Comparison of ENCODE assay signal across 28 cellular contexts in genomic region chr3:33868309-33868708, GRCh38.
DNase-seq lines count a peak whose midpoint lies in the region; ATAC-seq and TF ChIP-seq lines count a peak whose summit lies in the region.
"Had no signal": no experiment of that assay in that cellular context is flagged by ENCODE, and none has a peak within 500 bp of the region (broad histone marks: within the 10 kb centered on the region; RNA-seq: fewer than 3 reads in every experiment).

No MANE protein-coding gene starts in this region.

- H3K9me3 Mint-ChIP-seq in natural killer cell (no peaks in the 10 kb centered on the region), T-cell (no peaks in the 10 kb centered on the region), memory B cell (no peaks in the 10 kb centered on the region), glutamatergic neuron (ENCODE audit: unreplicated experiment) (no peaks in the 10 kb centered on the region)
- no peaks in the 10 kb centered on the region for H3K9me3 Mint-ChIP-seq in natural killer cell treated with Interleukin-12 subunit alpha and Interleukin-12 subunit beta and Interleukin-15 and Interleukin-18, amount 100 ng/mL, for 72 hours
- H3K9me3 Mint-ChIP-seq: activated CD4-positive, alpha-beta T cell treated with anti-CD3 and anti-CD28 coated beads, Interleukin-2, amount 10 ng/mL, durations not matched to agents 24 days and 14 days; dendritic cell treated with granulocyte-macrophage colony-stimulating factor and Interleukin-4, amounts not matched to agents 40 ng/mL and 50 ng/mL, for 4 days had no signal

- ATAC-seq in natural killer cell (no peak), T-cell (replicated peaks in 1 of 4) (no peak), memory B cell (ENCODE audit: low read depth) (no peak), GM18498 (IDR thresholded peaks at IDR 0.05; ENCODE audit: unreplicated experiment) (no peak)
- no peak for ATAC-seq in natural killer cell treated with Interleukin-12 subunit alpha and Interleukin-12 subunit beta and Interleukin-15 and Interleukin-18, amount 100 ng/mL, for 72 hours
- ATAC-seq: heart right ventricle, left ventricle myocardium superior, psoas muscle had no signal

- no peak overlapping the region for H3K4me3 ChIP-seq in dorsolateral prefrontal cortex
- H3K4me3 ChIP-seq: BLaER1, esophagus muscularis mucosa, heart right ventricle, Peyer's patch, psoas muscle, upper lobe of left lung had no signal

- H3K36me3 Mint-ChIP-seq in natural killer cell (peaks cover 17% of the 10 kb centered on the region), T-cell (peaks cover 37% of the 10 kb centered on the region), memory B cell (peaks cover 16% of the 10 kb centered on the region), glutamatergic neuron (ENCODE audit: unreplicated experiment) (peaks cover 6% of the 10 kb centered on the region)
- peaks cover 4% of the 10 kb centered on the region for H3K36me3 Mint-ChIP-seq in natural killer cell treated with Interleukin-12 subunit alpha and Interleukin-12 subunit beta and Interleukin-15 and Interleukin-18, amount 100 ng/mL, for 72 hours

- TF ChIP-seq CTCF in natural killer cell (IDR thresholded peaks at IDR 0.05) (no peak), glutamatergic neuron (IDR thresholded peaks at IDR 0.05; ENCODE audit: partially characterized antibody, unreplicated experiment) (no peak), dorsolateral prefrontal cortex (IDR thresholded peaks at IDR 0.05 in 54 of 56, conservative IDR thresholded peaks at IDR 0.05 in 2 of 56; ENCODE audit: low read depth in 1 of 56, partially characterized antibody in 56 of 56) (no peak)

- H3K4me1 Mint-ChIP-seq in natural killer cell, result no peaks in the 10 kb centered on the region
- no peaks in the 10 kb centered on the region for H3K4me1 Mint-ChIP-seq in natural killer cell treated with Interleukin-12 subunit alpha and Interleukin-12 subunit beta and Interleukin-15 and Interleukin-18, amount 100 ng/mL, for 72 hours (ENCODE audit: low read depth in 2 of 2)
- H3K4me1 Mint-ChIP-seq in T-cell, result no peaks in the 10 kb centered on the region
- H3K4me1 Mint-ChIP-seq in memory B cell, result no peaks in the 10 kb centered on the region
- H3K4me1 Mint-ChIP-seq in glutamatergic neuron (ENCODE audit: low read depth, unreplicated experiment), result peaks cover 5% of the 10 kb centered on the region

- H3K27me3 Mint-ChIP-seq in natural killer cell (ENCODE audit: low read depth in 2 of 2) (no peaks in the 10 kb centered on the region), T-cell (no peaks in the 10 kb centered on the region), memory B cell (no peaks in the 10 kb centered on the region), glutamatergic neuron (ENCODE audit: unreplicated experiment) (no peaks in the 10 kb centered on the region)
- H3K27me3 Mint-ChIP-seq in natural killer cell treated with Interleukin-12 subunit alpha and Interleukin-12 subunit beta and Interleukin-15 and Interleukin-18, amount 100 ng/mL, for 72 hours, result no peaks in the 10 kb centered on the region
- H3K27me3 Mint-ChIP-seq: activated CD4-positive, alpha-beta T cell treated with anti-CD3 and anti-CD28 coated beads, Interleukin-2, amount 10 ng/mL, durations not matched to agents 24 days and 14 days; dendritic cell treated with granulocyte-macrophage colony-stimulating factor and Interleukin-4, amounts not matched to agents 40 ng/mL and 50 ng/mL, for 4 days had no signal

- peak overlapping the region in 1 of 59 donors; percentile 12 for H3K27ac ChIP-seq in dorsolateral prefrontal cortex
- H3K27ac ChIP-seq: BLaER1, esophagus muscularis mucosa, heart right ventricle, Peyer's patch, psoas muscle, upper lobe of left lung, WERI-Rb-1 had no signal

- H3K27me3 ChIP-seq in dorsolateral prefrontal cortex, result no peaks in the 10 kb centered on the region
- H3K27me3 ChIP-seq: BLaER1, esophagus muscularis mucosa, heart right ventricle, Peyer's patch, upper lobe of left lung had no signal

- POLR2A ChIA-PET in T-cell (lab: Charles Lee), result no interaction called here

- H3K27ac Mint-ChIP-seq in natural killer cell (peak overlapping the region; percentile 67 to 73), T-cell (peak overlapping the region; percentile 42 to 52), memory B cell (peak overlapping the region; percentile 47), glutamatergic neuron (ENCODE audit: unreplicated experiment) (no peak overlapping the region)
- H3K27ac Mint-ChIP-seq in natural killer cell treated with Interleukin-12 subunit alpha and Interleukin-12 subunit beta and Interleukin-15 and Interleukin-18, amount 100 ng/mL, for 72 hours, result no peak overlapping the region
- H3K27ac Mint-ChIP-seq: activated CD4-positive, alpha-beta T cell treated with anti-CD3 and anti-CD28 coated beads, Interleukin-2, amount 10 ng/mL, durations not matched to agents 24 days and 14 days; dendritic cell treated with granulocyte-macrophage colony-stimulating factor and Interleukin-4, amounts not matched to agents 40 ng/mL and 50 ng/mL, for 4 days had no signal

- CTCF ChIA-PET in T-cell (lab: Charles Lee), result no interaction called here

- intact Hi-C loops in natural killer cell (cut with micrococcal nuclease), result no loop called here
- intact Hi-C loops in dorsolateral prefrontal cortex (cut with DNase I), result no loop called here

- DNase-seq in natural killer cell (no peak), T-cell (no peak), memory B cell (ENCODE audit: low spot score in 2 of 2) (no peak), glutamatergic neuron (no peak), dorsolateral prefrontal cortex (no peak)
- no peak for DNase-seq in natural killer cell treated with Interleukin-12 subunit alpha and Interleukin-12 subunit beta and Interleukin-15 and Interleukin-18, amount 100 ng/mL, for 72 hours (ENCODE audit: low spot score)
- DNase-seq: activated CD4-positive, alpha-beta T cell treated with anti-CD3 and anti-CD28 coated beads, Interleukin-2, amount 10 ng/mL, durations not matched to agents 24 days and 14 days; Caco-2; foreskin fibroblast; heart right ventricle; KBM-7; kidney; left ventricle myocardium superior; NCI-H1092; NCI-H1694 treated with DMSO at 0.1 percent for 48 hours; NCI-H446 treated with DMSO at 0.1 percent for 48 hours; NCI-H774; occipital lobe; Peyer's patch; psoas muscle; SIG-M5; stimulated activated CD4-positive, alpha-beta T cell treated with anti-CD3 and anti-CD28 coated beads, Interleukin-4, amount 100 ng/mL, for 24 hours; upper lobe of left lung; WERI-Rb-1 had no signal

- H3K4me3 Mint-ChIP-seq in natural killer cell, result no peak overlapping the region
- no peak overlapping the region for H3K4me3 Mint-ChIP-seq in natural killer cell treated with Interleukin-12 subunit alpha and Interleukin-12 subunit beta and Interleukin-15 and Interleukin-18, amount 100 ng/mL, for 72 hours
- H3K4me3 Mint-ChIP-seq in T-cell, result no peak overlapping the region
- H3K4me3 Mint-ChIP-seq in memory B cell, result no peak overlapping the region
- no peak overlapping the region for H3K4me3 Mint-ChIP-seq in glutamatergic neuron (ENCODE audit: unreplicated experiment)
- H3K4me3 Mint-ChIP-seq: activated CD4-positive, alpha-beta T cell treated with anti-CD3 and anti-CD28 coated beads, Interleukin-2, amount 10 ng/mL, durations not matched to agents 24 days and 14 days; dendritic cell treated with granulocyte-macrophage colony-stimulating factor and Interleukin-4, amounts not matched to agents 40 ng/mL and 50 ng/mL, for 4 days had no signal

Comparison
In these comparisons a context has a peak if more than half of its experiments do, and no peak if none do; other contexts are left out.
1. H3K27ac Mint-ChIP-seq: peak in natural killer cell (2 of 2), T-cell (2 of 2) and memory B cell (single experiment); none in natural killer cell treated with Interleukin-12 subunit alpha and Interleukin-12 subunit beta and Interleukin-15 and Interleukin-18, amount 100 ng/mL, for 72 hours (0 of 2) and glutamatergic neuron (single experiment).